20 cellular contexts compared by ENCODE assay signal in the genomic region with DNA sequence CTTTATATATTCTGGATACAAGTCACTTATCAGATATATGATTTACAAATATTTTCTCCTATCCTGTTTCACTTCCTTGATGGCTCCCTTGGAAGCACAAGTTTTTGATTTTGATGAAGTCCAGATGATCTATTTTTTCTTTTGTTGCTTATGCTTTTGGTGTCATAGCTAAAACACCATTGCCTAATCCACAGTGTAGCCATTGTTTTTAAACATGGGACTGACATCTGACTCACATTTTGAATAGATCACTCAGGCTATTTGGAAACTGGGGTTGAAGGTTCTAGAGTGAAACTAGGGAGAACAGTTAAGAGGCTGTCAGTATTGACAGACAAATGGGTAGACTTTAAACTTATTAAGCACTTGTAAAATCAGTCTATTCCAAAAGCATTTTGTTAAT. TPM values are rescaled to one million over a fixed set of nuclear protein-coding genes. Genes with fewer than 3 reads are reported as not detected.
DNase-seq lines count a peak whose midpoint lies in the region; ATAC-seq and TF ChIP-seq lines count a peak whose summit lies in the region.
"Had no signal": no experiment of that assay in that cellular context is flagged by ENCODE, and none has a peak within 500 bp of the region (broad histone marks: within the 10 kb centered on the region; RNA-seq: fewer than 3 reads in every experiment).

No MANE protein-coding gene starts in this region.

- no peaks in the 10 kb centered on the region for H3K9me3 Mint-ChIP-seq in Caco-2 (ENCODE audit: unreplicated experiment)
- H3K9me3 Mint-ChIP-seq: activated T-helper 17 cell treated with anti-CD3 and anti-CD28 coated beads, Interleukin-2, amount 50 U/mL, for 72 hours; stimulated activated naive CD8-positive, alpha-beta T cell treated with anti-CD3 and anti-CD28 coated beads, Interleukin-15, Interleukin-2, amounts not matched to agents 100 ng/mL and 50 ng/mL, for 24 hours had no signal

- TF ChIP-seq CTCF in Caco-2 (IDR thresholded peaks at IDR 0.05; ENCODE audit: insufficient read depth in 1 of 2, low read depth in 1 of 2, low read length in 1 of 2, severe bottlenecking in 1 of 2, unreplicated experiment in 1 of 2) (no peak), liver (IDR thresholded peaks at IDR 0.05; ENCODE audit: low read depth, low read length, missing input control) (no peak)

- H3K27ac Mint-ChIP-seq in Caco-2 (ENCODE audit: unreplicated experiment): peak overlapping the region; percentile 35
- H3K27ac Mint-ChIP-seq: activated CD8-positive, alpha-beta T cell treated with anti-CD3 and anti-CD28 coated beads, Interleukin-2, amount 10 ng/mL, durations not matched to agents 7 days and 5 days; activated T-helper 17 cell treated with anti-CD3 and anti-CD28 coated beads, Interleukin-2, amount 50 U/mL, for 72 hours; stimulated activated naive CD8-positive, alpha-beta T cell treated with anti-CD3 and anti-CD28 coated beads, Interleukin-15, Interleukin-2, amounts not matched to agents 100 ng/mL and 50 ng/mL, for 24 hours had no signal

- peak overlapping the region; percentile 47 to 76 for H3K27ac ChIP-seq in liver (ENCODE audit: low read depth in 1 of 2, low read length in 2 of 2)
- H3K27ac ChIP-seq: epithelial cell of prostate, vagina had no signal

- H3K4me1 ChIP-seq in Caco-2: peaks cover 30% of the 10 kb centered on the region
- peaks cover 19 to 77% (median 37%) of the 10 kb centered on the region in 4 donors for H3K4me1 ChIP-seq in liver (ENCODE audit: control insufficient read depth in 4 of 4, insufficient read depth in 4 of 4, low read length in 3 of 4)

- no peak for ATAC-seq in GM21381 (IDR thresholded peaks at IDR 0.05; ENCODE audit: unreplicated experiment)
- ATAC-seq: activated CD8-positive, alpha-beta T cell treated with anti-CD3 and anti-CD28 coated beads, Interleukin-2, amount 10 ng/mL, durations not matched to agents 7 days and 5 days; activated T-helper 17 cell treated with anti-CD3 and anti-CD28 coated beads, Interleukin-2, amount 50 U/mL, for 72 hours had no signal

- H3K9ac ChIP-seq in liver (ENCODE audit: low read depth in 1 of 2, low read length in 2 of 2): no peak overlapping the region

- DNase-seq in Caco-2: no peak
- peak; percentile 40 for DNase-seq in NOMO-1 treated with DMSO at 0.1 percent for 48 hours (lab: John Stamatoyannopoulos, UW; ENCODE audit: unreplicated experiment)
- peak; percentile 69 for DNase-seq in epidermal melanocyte (ENCODE audit: insufficient read length, low spot score)
- DNase-seq in NCI-H2171 treated with DMSO at 0.1 percent for 48 hours (lab: John Stamatoyannopoulos, UW): no peak
- DNase-seq in NAMALWA (ENCODE audit: low spot score): no peak
- no peak for DNase-seq in activated effector memory CD4-positive, alpha-beta T cell treated with Interleukin-2 at 50 U/mL for 16 hours
- DNase-seq: activated CD8-positive, alpha-beta T cell treated with anti-CD3 and anti-CD28 coated beads, Interleukin-2, amount 10 ng/mL, durations not matched to agents 7 days and 5 days; anterior cingulate cortex; DMS53; hypothalamus; Kasumi-1; NCI-H1694 treated with DMSO at 0.1 percent for 48 hours; NCI-H510A; stimulated activated CD4-positive, alpha-beta T cell treated with anti-CD3 and anti-CD28 coated beads, Interleukin-12 subunit alpha, Interleukin-12 subunit beta, amount 100 ng/mL, for 4 hours had no signal

- H3K4me3 Mint-ChIP-seq in Caco-2 (ENCODE audit: unreplicated experiment): no peak overlapping the region
- H3K4me3 Mint-ChIP-seq: activated CD8-positive, alpha-beta T cell treated with anti-CD3 and anti-CD28 coated beads, Interleukin-2, amount 10 ng/mL, durations not matched to agents 7 days and 5 days; activated T-helper 17 cell treated with anti-CD3 and anti-CD28 coated beads, Interleukin-2, amount 50 U/mL, for 72 hours; stimulated activated naive CD8-positive, alpha-beta T cell treated with anti-CD3 and anti-CD28 coated beads, Interleukin-15, Interleukin-2, amounts not matched to agents 100 ng/mL and 50 ng/mL, for 24 hours had no signal

- intact Hi-C loops in Caco-2 (cut with micrococcal nuclease; ENCODE audit: unreplicated experiment): no loop called here

- H3K27me3 ChIP-seq in Caco-2 (replicated peaks; ENCODE audit: control insufficient read depth, insufficient read depth, low read length): no peaks in the 10 kb centered on the region
- H3K27me3 ChIP-seq in liver (ENCODE audit: control insufficient read depth in 4 of 4, insufficient read depth in 4 of 4, low read length in 3 of 4): no peaks in the 10 kb centered on the region
- H3K27me3 ChIP-seq: vagina had no signal

- no peak for TF ChIP-seq RAD21 in liver (IDR thresholded peaks at IDR 0.05)

- CTCF ChIA-PET in Caco-2 (lab: Charles Lee): no interaction called here

- H3K4me3 ChIP-seq in Caco-2 (ENCODE audit: low read depth, low read length) (no peak overlapping the region), liver (ENCODE audit: low read depth in 1 of 3, low read length in 3 of 3) (no peak overlapping the region)
- H3K4me3 ChIP-seq: vagina had no signal

- H3K4me1 Mint-ChIP-seq in Caco-2 (ENCODE audit: low read depth, unreplicated experiment): peaks cover 37% of the 10 kb centered on the region

- POLR2A ChIA-PET in Caco-2 (lab: Charles Lee): no interaction called here

- BruUV-seq in Caco-2 (replicated peaks; lab: Mats Ljungman, UMichigan): no TSS peak

- H3K9me3 ChIP-seq in Caco-2: no peaks in the 10 kb centered on the region
- no peaks in the 10 kb centered on the region for H3K9me3 ChIP-seq in liver (ENCODE audit: control insufficient read depth in 4 of 4, low read length in 3 of 4)
- H3K9me3 ChIP-seq: vagina had no signal

- H3K27me3 Mint-ChIP-seq in Caco-2 (ENCODE audit: insufficient read depth, unreplicated experiment): no peaks in the 10 kb centered on the region
- H3K27me3 Mint-ChIP-seq: activated T-helper 17 cell treated with anti-CD3 and anti-CD28 coated beads, Interleukin-2, amount 50 U/mL, for 72 hours had no signal

- H3K36me3 ChIP-seq in Caco-2 (ENCODE audit: control insufficient read depth, insufficient read depth, low read length) (no peaks in the 10 kb centered on the region), liver (ENCODE audit: control insufficient read depth in 4 of 4, insufficient read depth in 3 of 4, low read depth in 1 of 4, low read length in 3 of 4) (no peaks in the 10 kb centered on the region)
- H3K36me3 ChIP-seq: vagina had no signal

- peaks cover 19% of the 10 kb centered on the region for H3K36me3 Mint-ChIP-seq in Caco-2 (ENCODE audit: insufficient read depth, unreplicated experiment)

TF ChIP-seq in liver, 16 proteins besides CTCF, POLR2A, EP300 and RAD21 (continues in another document):
- TF ChIP-seq HNF4G (IDR thresholded peaks at IDR 0.05) (no peak), HNF4A (conservative IDR thresholded peaks at IDR 0.05) (peak; percentile 67 to 85), YY1 (IDR thresholded peaks at IDR 0.05) (peak; percentile 93), GABPA (IDR thresholded peaks at IDR 0.05 in 1 of 2, conservative IDR thresholded peaks at IDR 0.05 in 1 of 2) (no peak), NR2F2 (IDR thresholded peaks at IDR 0.05) (no peak), FOXA2 (IDR thresholded peaks at IDR 0.05) (peak; percentile 52), RXRA (IDR thresholded peaks at IDR 0.05) (peak; percentile 12 to 68), SP1 (IDR thresholded peaks at IDR 0.05) (peak; percentile 27), FOXA1 (IDR thresholded peaks at IDR 0.05) (peak; percentile 15), TAF1 (conservative IDR thresholded peaks at IDR 0.05) (no peak), EGR1 (IDR thresholded peaks at IDR 0.05; ENCODE audit: low read depth in 2 of 2) (no peak)
- TF ChIP-seq, protein P1, sequence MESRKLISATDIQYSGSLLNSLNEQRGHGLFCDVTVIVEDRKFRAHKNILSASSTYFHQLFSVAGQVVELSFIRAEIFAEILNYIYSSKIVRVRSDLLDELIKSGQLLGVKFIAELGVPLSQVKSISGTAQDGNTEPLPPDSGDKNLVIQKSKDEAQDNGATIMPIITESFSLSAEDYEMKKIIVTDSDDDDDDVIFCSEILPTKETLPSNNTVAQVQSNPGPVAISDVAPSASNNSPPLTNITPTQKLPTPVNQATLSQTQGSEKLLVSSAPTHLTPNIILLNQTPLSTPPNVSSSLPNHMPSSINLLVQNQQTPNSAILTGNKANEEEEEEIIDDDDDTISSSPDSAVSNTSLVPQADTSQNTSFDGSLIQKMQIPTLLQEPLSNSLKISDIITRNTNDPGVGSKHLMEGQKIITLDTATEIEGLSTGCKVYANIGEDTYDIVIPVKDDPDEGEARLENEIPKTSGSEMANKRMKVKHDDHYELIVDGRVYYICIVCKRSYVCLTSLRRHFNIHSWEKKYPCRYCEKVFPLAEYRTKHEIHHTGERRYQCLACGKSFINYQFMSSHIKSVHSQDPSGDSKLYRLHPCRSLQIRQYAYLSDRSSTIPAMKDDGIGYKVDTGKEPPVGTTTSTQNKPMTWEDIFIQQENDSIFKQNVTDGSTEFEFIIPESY (IDR thresholded peaks at IDR 0.05): peak; percentile 46
- TF ChIP-seq, protein P2, sequence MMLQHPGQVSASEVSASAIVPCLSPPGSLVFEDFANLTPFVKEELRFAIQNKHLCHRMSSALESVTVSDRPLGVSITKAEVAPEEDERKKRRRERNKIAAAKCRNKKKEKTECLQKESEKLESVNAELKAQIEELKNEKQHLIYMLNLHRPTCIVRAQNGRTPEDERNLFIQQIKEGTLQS (IDR thresholded peaks at IDR 0.05): no peak
- TF ChIP-seq, protein P3, sequence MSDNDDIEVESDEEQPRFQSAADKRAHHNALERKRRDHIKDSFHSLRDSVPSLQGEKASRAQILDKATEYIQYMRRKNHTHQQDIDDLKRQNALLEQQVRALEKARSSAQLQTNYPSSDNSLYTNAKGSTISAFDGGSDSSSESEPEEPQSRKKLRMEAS (IDR thresholded peaks at IDR 0.05): peak; percentile 41

RNA-seq across cellular contexts. Expression of a gene that starts 16.6 kb away (rescaled TPM):
- total RNA-seq in Caco-2 (2022): 131 and 133 TPM in 2 replicates
- total RNA-seq in liver: 10 to 100 TPM; 58.4 to 60.2 TPM
- polyA plus RNA-seq in liver: 100 to 1,000 TPM in 1 of 2 donors, 10 to 100 TPM in 1; 52.3 to 106 TPM

Comparison
In these comparisons a context has a peak if more than half of its experiments do, and no peak if none do; other contexts are left out.
1. DNase-seq: peak in NOMO-1 treated with DMSO at 0.1 percent for 48 hours (single experiment) and epidermal melanocyte (single experiment); none in Caco-2 (0 of 2), NCI-H2171 treated with DMSO at 0.1 percent for 48 hours (single experiment), NAMALWA (single experiment) and activated effector memory CD4-positive, alpha-beta T cell treated with Interleukin-2 at 50 U/mL for 16 hours (single experiment).